In the genomic region with DNA sequence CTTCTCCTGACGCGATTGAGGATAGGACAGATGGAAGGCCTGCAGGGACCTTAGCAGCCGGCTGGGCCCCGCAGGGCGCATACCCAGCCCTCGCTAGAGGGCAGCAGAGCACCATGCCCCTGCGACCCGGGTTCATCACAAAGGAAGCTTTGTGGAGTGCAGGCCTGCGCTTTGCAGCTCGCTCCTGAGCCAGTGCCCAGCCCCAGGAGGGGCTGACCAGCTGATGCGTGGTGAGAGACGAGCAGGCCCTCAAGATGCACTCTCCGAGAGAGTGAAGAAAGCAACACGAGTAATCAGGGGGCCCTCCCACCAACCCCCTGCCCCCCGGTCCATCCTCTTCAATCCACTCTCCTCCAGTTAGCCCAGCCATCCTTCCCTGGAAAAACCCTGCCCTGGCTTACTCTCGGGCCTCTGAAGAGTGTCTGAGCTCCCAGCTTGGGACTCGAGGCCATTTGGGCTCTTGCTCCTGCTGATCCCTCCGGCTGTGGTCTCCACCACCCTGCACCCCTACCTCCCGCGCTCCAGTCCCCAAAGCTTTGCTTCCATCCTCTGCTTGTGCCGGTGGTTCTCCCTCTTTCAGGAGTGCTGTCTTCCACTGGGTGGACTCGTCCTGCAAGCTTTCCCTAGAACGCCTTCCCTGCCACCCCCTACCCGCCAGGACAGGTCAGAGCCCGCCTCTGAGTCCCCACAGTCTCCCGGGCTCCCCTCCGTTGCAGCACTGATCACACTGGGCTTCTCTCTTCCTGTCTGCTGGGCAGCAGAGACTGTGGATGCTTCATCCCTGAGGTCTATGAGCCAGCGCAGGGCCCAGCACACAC, we compare ENCODE assay signal across 8 cellular contexts. TPM values are rescaled to one million over a fixed set of nuclear protein-coding genes. Genes with fewer than 3 reads are reported as not detected.
DNase-seq lines count a peak whose midpoint lies in the region; ATAC-seq lines count a peak whose summit lies in the region.

No MANE protein-coding gene starts in this region.

- H3K27me3 Mint-ChIP-seq in naive B cell: peaks cover 3 to 26% (median 22%) of the 10 kb centered on the region in 3 donors

- H3K36me3 Mint-ChIP-seq in naive B cell: no peaks in the 10 kb centered on the region

- H3K4me3 Mint-ChIP-seq in naive B cell: no peak overlapping the region

- DNase-seq in G401 (ENCODE audit: low spot score) (peak; percentile 83), NCI-H82 treated with DMSO at 0.1 percent for 48 hours (lab: John Stamatoyannopoulos, UW; ENCODE audit: unreplicated experiment) (peak; percentile 71), fibroblast of gingiva (ENCODE audit: low read depth) (peak; percentile 43), naive B cell (peak; percentile 20), GOT3 (lab: John Stamatoyannopoulos, UW) (no peak)
- peak; percentile 87 for DNase-seq in activated CD8-positive, alpha-beta memory T cell treated with anti-CD3 and anti-CD28 coated beads, Interleukin-2, amount 50 U/mL, for 48 hours
- peak in 4 of 6 experiments; percentile 14 to 21 (median 18) for DNase-seq in stimulated activated naive CD4-positive, alpha-beta T cell (lab: John Stamatoyannopoulos, UW)

- H3K9me3 Mint-ChIP-seq in naive B cell: peaks cover 0 to 4% (median 0%) of the 10 kb centered on the region in 7 donors

- peak; percentile 72 for ATAC-seq in HG03159 (IDR thresholded peaks at IDR 0.05; ENCODE audit: unreplicated experiment)
- ATAC-seq in naive B cell (ENCODE audit: low read depth in 2 of 2): peak; percentile 49 to 60

- peaks cover 0 to 6% (median 3%) of the 10 kb centered on the region in 3 donors for H3K4me1 Mint-ChIP-seq in naive B cell

- in situ Hi-C loops in G401 (cut with HindIII; ENCODE audit: low sequenced_read_pairs): loop anchor here (5.0 kb wide), 1 partner anchor 94 kb away; no protein-coding TSS in a partner anchor

- peak overlapping the region in 1 of 6 donors; percentile 5 for H3K27ac Mint-ChIP-seq in naive B cell

RNA-seq across cellular contexts. Expression of a gene that starts 9.1 kb away (rescaled TPM):
- total RNA-seq in G401 (2014; rRNA removed; shearing (Covaris generic)): 0.27 and 1.0 TPM in 2 replicates
- not detected for polyA plus RNA-seq in naive B cell (ENCODE audit: low read depth in 6 of 6)

RNA-seq across cellular contexts. Expression of a gene that starts 30.1 kb away (rescaled TPM):
- total RNA-seq in G401 (2014; rRNA removed; shearing (Covaris generic)): not detected in 2 replicates
- not detected for polyA plus RNA-seq in naive B cell (ENCODE audit: low read depth in 6 of 6)

RNA-seq across cellular contexts. Expression of a gene that starts 47.1 kb away (rescaled TPM):
- 2.8 and 3.1 TPM in 2 replicates for total RNA-seq in G401 (2014; rRNA removed; shearing (Covaris generic))
- polyA plus RNA-seq in naive B cell (ENCODE audit: low read depth in 6 of 6): under 1 TPM in 1 of 6 donors, not detected in 5; 0.04 TPM
